Comparison of ENCODE assay signal across 24 cellular contexts in genomic region chr11:80620867-80621266, GRCh38.
"Had no signal": no experiment of that assay in that cellular context is flagged by ENCODE, and none has a peak within 500 bp of the region (broad histone marks: within the 10 kb centered on the region; RNA-seq: fewer than 3 reads in every experiment).

No MANE protein-coding gene starts in this region.

- H3K27ac ChIP-seq: colonic mucosa, coronary artery, dorsolateral prefrontal cortex, epithelial cell of prostate, esophagus muscularis mucosa, esophagus squamous epithelium, foreskin keratinocyte, gastrocnemius medialis, gastroesophageal sphincter, heart left ventricle had no signal

- H3K4me1 ChIP-seq: colonic mucosa, esophagus muscularis mucosa, esophagus squamous epithelium, foreskin keratinocyte, gastrocnemius medialis, gastroesophageal sphincter, heart left ventricle had no signal

- H3K36me3 ChIP-seq: colonic mucosa, esophagus muscularis mucosa, esophagus squamous epithelium, gastrocnemius medialis, gastroesophageal sphincter, heart left ventricle had no signal

- H3K9me3 ChIP-seq: colonic mucosa, esophagus muscularis mucosa, esophagus squamous epithelium, gastrocnemius medialis, gastroesophageal sphincter, heart left ventricle had no signal

- H3K27ac Mint-ChIP-seq: dendritic cell treated with granulocyte-macrophage colony-stimulating factor and Interleukin-4, amounts not matched to agents 40 ng/mL and 50 ng/mL, for 4 days; effector memory CD8-positive, alpha-beta T cell; endodermal cell had no signal

- H3K27me3 Mint-ChIP-seq: dendritic cell treated with granulocyte-macrophage colony-stimulating factor and Interleukin-4, amounts not matched to agents 40 ng/mL and 50 ng/mL, for 4 days; effector memory CD8-positive, alpha-beta T cell had no signal

- DNase-seq: colonic mucosa; cortex of kidney; dermis blood vessel endothelial cell; dorsolateral prefrontal cortex; effector CD4-positive, alpha-beta T cell; effector CD8-positive, alpha-beta T cell; effector memory CD4-positive, alpha-beta T cell; effector memory CD8-positive, alpha-beta T cell; endodermal cell; erythroblast; esophagus squamous epithelium; foreskin fibroblast; foreskin keratinocyte; foreskin melanocyte; gastrocnemius medialis; glutamatergic neuron; head of caudate nucleus; heart left ventricle had no signal

- H3K9me3 Mint-ChIP-seq: dendritic cell treated with granulocyte-macrophage colony-stimulating factor and Interleukin-4, amounts not matched to agents 40 ng/mL and 50 ng/mL, for 4 days; endodermal cell had no signal

- H3K27me3 ChIP-seq: colonic mucosa, dorsolateral prefrontal cortex, esophagus muscularis mucosa, esophagus squamous epithelium, foreskin keratinocyte, gastrocnemius medialis, gastroesophageal sphincter, heart left ventricle had no signal

- H3K4me3 Mint-ChIP-seq: dendritic cell treated with granulocyte-macrophage colony-stimulating factor and Interleukin-4, amounts not matched to agents 40 ng/mL and 50 ng/mL, for 4 days; effector memory CD8-positive, alpha-beta T cell; endodermal cell had no signal

- H3K4me3 ChIP-seq: colonic mucosa, coronary artery, dorsolateral prefrontal cortex, esophagus muscularis mucosa, esophagus squamous epithelium, gastrocnemius medialis, gastroesophageal sphincter, heart left ventricle had no signal

- ATAC-seq: effector memory CD8-positive, alpha-beta T cell; esophagus mucosa; foreskin keratinocyte; gastrocnemius medialis; gastroesophageal sphincter; heart left ventricle had no signal
